Comparison of ENCODE assay signal across 8 cellular contexts in genomic region chr16:8673611-8674412, GRCh38. TPM values are rescaled to one million over a fixed set of nuclear protein-coding genes. Genes with fewer than 3 reads are reported as not detected.
DNase-seq lines count a peak whose midpoint lies in the region; ATAC-seq and TF ChIP-seq lines count a peak whose summit lies in the region.

No MANE protein-coding gene starts in this region.

- TF ChIP-seq CTCF in CD8-positive, alpha-beta T cell (IDR thresholded peaks at IDR 0.05), result no peak
- TF ChIP-seq CTCF in cardiac fibroblast (IDR thresholded peaks at IDR 0.05; ENCODE audit: low read depth, low read length), result no peak

- H3K9me3 ChIP-seq in CD8-positive, alpha-beta T cell (ENCODE audit: low read length), result no peaks in the 10 kb centered on the region
- no peaks in the 10 kb centered on the region for H3K9me3 ChIP-seq in mononuclear cell (ENCODE audit: low read depth, low read length)

- no peaks in the 10 kb centered on the region for H3K36me3 ChIP-seq in CD8-positive, alpha-beta T cell (ENCODE audit: insufficient read depth, low read length)

- no peaks in the 10 kb centered on the region for H3K9me3 Mint-ChIP-seq in CD8-positive, alpha-beta T cell

- H3K4me3 Mint-ChIP-seq in CD8-positive, alpha-beta T cell, result peak overlapping the region; percentile 89

- H3K4me1 Mint-ChIP-seq in CD8-positive, alpha-beta T cell (ENCODE audit: low read depth), result peaks cover 19% of the 10 kb centered on the region

- peak overlapping the region; percentile 55 for H3K27ac Mint-ChIP-seq in CD8-positive, alpha-beta T cell

- no peaks in the 10 kb centered on the region for H3K27me3 ChIP-seq in CD8-positive, alpha-beta T cell (ENCODE audit: insufficient read depth, low read length)
- H3K27me3 ChIP-seq in mononuclear cell (ENCODE audit: insufficient read depth, low read length), result no peaks in the 10 kb centered on the region

- H3K36me3 Mint-ChIP-seq in CD8-positive, alpha-beta T cell, result peaks cover 8% of the 10 kb centered on the region

- H3K4me1 ChIP-seq in CD8-positive, alpha-beta T cell (ENCODE audit: insufficient read depth, low read length), result peaks cover 16% of the 10 kb centered on the region
- H3K4me1 ChIP-seq in mononuclear cell (ENCODE audit: insufficient read depth, low read length), result peaks cover 14% of the 10 kb centered on the region

- in situ Hi-C loops in G401 (cut with HindIII; ENCODE audit: low sequenced_read_pairs), result no loop called here

- intact Hi-C loops in CD8-positive, alpha-beta T cell (cut with DNase I, micrococcal nuclease), result loop anchor here (1.0 to 10.0 kb wide), 7 partner anchors 53 to 1711 kb away; partner anchors contain the start of genes METTL22 (in 2 of the 2), PMM2 (in 2 of the 2), TMEM186 (in 2 of the 2) and ATF7IP2 (in 1 of the 2)

- H3K27ac ChIP-seq in CD8-positive, alpha-beta T cell (ENCODE audit: low read depth, low read length), result no peak overlapping the region

- no peak for DNase-seq in CD8-positive, alpha-beta T cell
- DNase-seq in cardiac fibroblast (ENCODE audit: low read depth in 2 of 2) (peak in 1 of 2 donors; percentile 3), DMS79 (lab: John Stamatoyannopoulos, UW) (no peak), iPS-NIHi7 (ENCODE audit: extremely low spot score) (no peak), G401 (ENCODE audit: low spot score) (no peak)

- peak overlapping the region; percentile 58 for H3K4me3 ChIP-seq in CD8-positive, alpha-beta T cell (ENCODE audit: low read depth, low read length)
- H3K4me3 ChIP-seq in cardiac fibroblast (replicated peaks in 1 of 2; ENCODE audit: low read depth in 2 of 2, low read length in 2 of 2), result peak overlapping the region; percentile 51
- peak overlapping the region; percentile 38 for H3K4me3 ChIP-seq in mononuclear cell (ENCODE audit: low read length)

- H3K27me3 Mint-ChIP-seq in CD8-positive, alpha-beta T cell (ENCODE audit: low read depth), result no peaks in the 10 kb centered on the region

- ATAC-seq in CD8-positive, alpha-beta T cell, result no peak
- ATAC-seq in GM19463 (IDR thresholded peaks at IDR 0.05; ENCODE audit: unreplicated experiment) (peak; percentile 34), HG03520 (IDR thresholded peaks at IDR 0.05; ENCODE audit: unreplicated experiment) (peak; percentile 18)

- CTCF ChIA-PET in CD8-positive, alpha-beta T cell (lab: Charles Lee), result interaction anchor here (1.6 kb wide), 1 partner anchor 206 kb away, joined by 6 read pairs; no protein-coding TSS in a partner anchor

- POLR2A ChIA-PET in CD8-positive, alpha-beta T cell (lab: Charles Lee), result no interaction called here

RNA-seq across cellular contexts. Expression of gene ABAT, which starts 0.6 kb away (rescaled TPM):
- total RNA-seq in CD8-positive, alpha-beta T cell, result 1 to 10 TPM; 4.1 to 4.2 TPM
- 2.5 TPM for total RNA-seq in mononuclear cell
- total RNA-seq in G401 (2014; rRNA removed; shearing (Covaris generic)), result 7.2 and 8.0 TPM in 2 replicates

RNA-seq across cellular contexts. Expression of gene METTL22, which starts 52.3 kb away (rescaled TPM):
- 10 to 100 TPM; 30.0 to 30.8 TPM for total RNA-seq in CD8-positive, alpha-beta T cell
- 19.6 TPM for total RNA-seq in mononuclear cell
- total RNA-seq in G401 (2014; rRNA removed; shearing (Covaris generic)), result 9.1 and 19.8 TPM in 2 replicates
